ENCODE assay signal across 1 cellular context in genomic region chr9:133597316-133597957, GRCh38.
TF ChIP-seq lines count a peak whose summit lies in the region.

No MANE protein-coding gene starts in this region.

TF ChIP-seq in H1, 55 proteins besides CTCF, POLR2A, EP300 and RAD21 (continued from another document):
- TF ChIP-seq USF2 (IDR thresholded peaks at IDR 0.05; ENCODE audit: low read length) (no peak), KDM4A (IDR thresholded peaks at IDR 0.05; ENCODE audit: low read depth, low read length, severe bottlenecking) (no peak), TCF12 (IDR thresholded peaks at IDR 0.05; ENCODE audit: low read depth, low read length) (no peak), FOSL1 (IDR thresholded peaks at IDR 0.05; ENCODE audit: insufficient read depth, low read depth, low read length) (no peak), CTBP2 (IDR thresholded peaks at IDR 0.05; ENCODE audit: borderline replicate concordance, insufficient read depth, insufficient read length, low read length) (no peak), EGR1 (IDR thresholded peaks at IDR 0.05; ENCODE audit: borderline replicate concordance, low read depth, low read length) (no peak), TAF1 (IDR thresholded peaks at IDR 0.05; ENCODE audit: low read depth, low read length) (no peak), GTF2F1 (IDR thresholded peaks at IDR 0.05; ENCODE audit: borderline replicate concordance, low read depth, low read length) (no peak), CBX8 (IDR thresholded peaks at IDR 0.05; ENCODE audit: borderline replicate concordance, low read depth, low read length) (no peak), TEAD4 (IDR thresholded peaks at IDR 0.05; ENCODE audit: low read depth, low read length) (no peak), RXRA (IDR thresholded peaks at IDR 0.05; ENCODE audit: insufficient read depth, low read depth, low read length) (no peak), SP4 (IDR thresholded peaks at IDR 0.05; ENCODE audit: low read length) (no peak), GABPA (IDR thresholded peaks at IDR 0.05; ENCODE audit: borderline replicate concordance, insufficient read depth, low read length) (no peak), EZH2 (IDR thresholded peaks at IDR 0.05; ENCODE audit: low read depth, low read length, severe bottlenecking) (no peak)
